ENCODE assay signal across 22 cellular contexts in genomic region chr2:172615862-172616261, GRCh38.
"Had no signal": no experiment of that assay in that cellular context is flagged by ENCODE, and none has a peak within 500 bp of the region (broad histone marks: within the 10 kb centered on the region; RNA-seq: fewer than 3 reads in every experiment).

No MANE protein-coding gene starts in this region.

- H3K4me3 Mint-ChIP-seq: IgD-negative memory B cell had no signal

- H3K9me3 ChIP-seq: SJSA1, SK-N-SH had no signal

- H3K4me2 ChIP-seq: KMS-11, SK-N-SH had no signal

- H3K4me3 ChIP-seq: K562, SJSA1 had no signal

- H3K27me3 ChIP-seq: SJSA1 had no signal

- H3K27me3 Mint-ChIP-seq: IgD-negative memory B cell had no signal

- DNase-seq: Kasumi-1, NCI-H1092, NCI-H1105 treated with DMSO at 0.1 percent for 48 hours, NCI-H1417 treated with DMSO at 0.1 percent for 48 hours, NCI-H146, NCI-H1694 treated with DMSO at 0.1 percent for 48 hours, NCI-H1930, NCI-H2081, NCI-H2107, NCI-H2227 treated with DMSO at 0.1 percent for 48 hours, NCI-H524, NCI-H526 treated with DMSO at 0.1 percent for 48 hours, NCI-H774, Right ventricle myocardium superior, RPMI8226, SIG-M5, SK-N-SH had no signal

- H3K9ac ChIP-seq: KMS-11, SK-N-SH had no signal

- FAIRE-seq: K562, RCC 7860 had no signal

- H3K4me1 Mint-ChIP-seq: IgD-negative memory B cell had no signal

- H3K4me1 ChIP-seq: SJSA1 had no signal

- ATAC-seq: K562 had no signal

- H3K27ac Mint-ChIP-seq: IgD-negative memory B cell had no signal

- H3K27ac ChIP-seq: KMS-11, SJSA1 had no signal

- H3K36me3 ChIP-seq: SJSA1 had no signal
